Comparison of ENCODE assay signal across 21 cellular contexts in genomic region chr16:22633794-22634193, GRCh38.
DNase-seq lines count a peak whose midpoint lies in the region; ATAC-seq and TF ChIP-seq lines count a peak whose summit lies in the region.
"Had no signal": no experiment of that assay in that cellular context is flagged by ENCODE, and none has a peak within 500 bp of the region (broad histone marks: within the 10 kb centered on the region; RNA-seq: fewer than 3 reads in every experiment).

No MANE protein-coding gene starts in this region.

- TF ChIP-seq CTCF in WTC11 (IDR thresholded peaks at IDR 0.05): no peak

- H3K36me3 Mint-ChIP-seq in activated CD8-positive, alpha-beta memory T cell treated with anti-CD3 and anti-CD28 coated beads, Interleukin-2, amount 10 ng/mL, durations not matched to agents 7 days and 5 days: no peaks in the 10 kb centered on the region
- H3K36me3 Mint-ChIP-seq in WTC11: no peaks in the 10 kb centered on the region

- CTCF ChIA-PET in activated CD8-positive, alpha-beta memory T cell treated with anti-CD3 and anti-CD28 coated beads, Interleukin-2, amount 10 ng/mL, durations not matched to agents 7 days and 5 days (lab: Charles Lee): no interaction called here
- CTCF ChIA-PET in WTC11 (lab: Charles Lee): no interaction called here

- H3K27me3 ChIP-seq in iPS DF 6.9 (ENCODE audit: control insufficient read depth, insufficient read depth, low read length): no peaks in the 10 kb centered on the region
- H3K27me3 ChIP-seq: BLaER1 treated with 17β-estradiol and CSF1 and Interleukin-3, amounts not matched to agents 10 nM and 100 nM had no signal

- WGBS in iPS DF 6.9 (ENCODE audit: insufficient coverage, insufficient read length): no CpG with 5 or more reads among the region's 3 CpGs

- peaks cover 24% of the 10 kb centered on the region for H3K27me3 Mint-ChIP-seq in activated CD8-positive, alpha-beta memory T cell treated with anti-CD3 and anti-CD28 coated beads, Interleukin-2, amount 10 ng/mL, durations not matched to agents 7 days and 5 days
- H3K27me3 Mint-ChIP-seq in WTC11 (ENCODE audit: low read depth): no peaks in the 10 kb centered on the region

- no peaks in the 10 kb centered on the region for H3K9me3 ChIP-seq in iPS DF 6.9 (ENCODE audit: control insufficient read depth, insufficient read depth, low read length)
- H3K9me3 ChIP-seq: SK-N-SH had no signal

- no peaks in the 10 kb centered on the region for H3K4me1 Mint-ChIP-seq in activated CD8-positive, alpha-beta memory T cell treated with anti-CD3 and anti-CD28 coated beads, Interleukin-2, amount 10 ng/mL, durations not matched to agents 7 days and 5 days
- peaks cover 33% of the 10 kb centered on the region for H3K4me1 Mint-ChIP-seq in WTC11

- H3K27ac ChIP-seq in iPS DF 6.9 (ENCODE audit: low read length): peak overlapping the region; percentile 87
- H3K27ac ChIP-seq: BLaER1 treated with 17β-estradiol and CSF1 and Interleukin-3, amounts not matched to agents 10 nM and 100 nM; GM23248; HL-60 had no signal

- H3K4me1 ChIP-seq in iPS DF 6.9 (ENCODE audit: control insufficient read depth, insufficient read depth, low read length): peaks cover 8% of the 10 kb centered on the region

- POLR2A ChIA-PET in WTC11 (lab: Charles Lee): no interaction called here

- DNase-seq in activated CD8-positive, alpha-beta memory T cell treated with anti-CD3 and anti-CD28 coated beads, Interleukin-2, amount 10 ng/mL, durations not matched to agents 7 days and 5 days: peak; percentile 38
- no peak for DNase-seq in activated CD8-positive, alpha-beta memory T cell treated with anti-CD3 and anti-CD28 coated beads, Interleukin-2, amount 50 U/mL, for 48 hours
- no peak for DNase-seq in WTC11 (ENCODE audit: low spot score)
- no peak for DNase-seq in iPS DF 6.9 (ENCODE audit: low read depth, low spot score)
- DNase-seq in NCI-H748 treated with DMSO at 0.1 percent for 48 hours (lab: John Stamatoyannopoulos, UW): no peak
- no peak for DNase-seq in NCI-H510A treated with DMSO at 0.1 percent for 48 hours (lab: John Stamatoyannopoulos, UW)
- DNase-seq in germinal center (ENCODE audit: low spot score): no peak
- DNase-seq: CD4-positive, alpha-beta T cell; GM23248; HCEC 1CT; KBM-7; NCI-H1105 treated with DMSO at 0.1 percent for 48 hours; NCI-H146; NCI-H1930; NCI-H2107; NCI-H446; PC-3; SK-N-SH; SW 1271 had no signal

- H3K36me3 ChIP-seq in iPS DF 6.9 (ENCODE audit: control insufficient read depth, insufficient read depth, low read length): no peaks in the 10 kb centered on the region
- H3K36me3 ChIP-seq: BLaER1 treated with 17β-estradiol and CSF1 and Interleukin-3, amounts not matched to agents 10 nM and 100 nM had no signal

- H3K27ac Mint-ChIP-seq in activated CD8-positive, alpha-beta memory T cell treated with anti-CD3 and anti-CD28 coated beads, Interleukin-2, amount 10 ng/mL, durations not matched to agents 7 days and 5 days: no peak overlapping the region
- peak overlapping the region; percentile 86 for H3K27ac Mint-ChIP-seq in WTC11
- H3K27ac Mint-ChIP-seq: CD4-positive, alpha-beta T cell had no signal

- no peak overlapping the region for H3K4me3 ChIP-seq in iPS DF 6.9 (ENCODE audit: low read length)
- H3K4me3 ChIP-seq: BLaER1 treated with 17β-estradiol and CSF1 and Interleukin-3, amounts not matched to agents 10 nM and 100 nM; GM23248 had no signal

- no peak for ATAC-seq in activated CD8-positive, alpha-beta memory T cell treated with anti-CD3 and anti-CD28 coated beads, Interleukin-2, amount 10 ng/mL, durations not matched to agents 7 days and 5 days
- no peak for ATAC-seq in WTC11
- ATAC-seq: PC-3 had no signal

- no peaks in the 10 kb centered on the region for H3K9me3 Mint-ChIP-seq in activated CD8-positive, alpha-beta memory T cell treated with anti-CD3 and anti-CD28 coated beads, Interleukin-2, amount 10 ng/mL, durations not matched to agents 7 days and 5 days (ENCODE audit: low read depth)
- H3K9me3 Mint-ChIP-seq in WTC11: 0 out of 2 replicates have a peak, but pooled peaks cover 1% of the 10 kb centered on the region
- H3K9me3 Mint-ChIP-seq: CD4-positive, alpha-beta T cell had no signal

- H3K4me3 Mint-ChIP-seq in activated CD8-positive, alpha-beta memory T cell treated with anti-CD3 and anti-CD28 coated beads, Interleukin-2, amount 10 ng/mL, durations not matched to agents 7 days and 5 days: no peak overlapping the region
- H3K4me3 Mint-ChIP-seq in WTC11: no peak overlapping the region
- H3K4me3 Mint-ChIP-seq: CD4-positive, alpha-beta T cell had no signal

TF ChIP-seq in WTC11, 78 proteins besides CTCF, POLR2A, EP300 and RAD21 (continues in another document):
- TF ChIP-seq PRDM15 (CRISPR knock-in tag; IDR thresholded peaks at IDR 0.05): no peak
- no peak for TF ChIP-seq AR (CRISPR knock-in tag; IDR thresholded peaks at IDR 0.05)
- TF ChIP-seq GTF2I (CRISPR knock-in tag; conservative IDR thresholded peaks at IDR 0.05): no peak
- TF ChIP-seq MXD4 (CRISPR knock-in tag; IDR thresholded peaks at IDR 0.05; ENCODE audit: borderline replicate concordance): no peak
- TF ChIP-seq ZNF416 (CRISPR knock-in tag; IDR thresholded peaks at IDR 0.05): no peak
- no peak for TF ChIP-seq OVOL2 (CRISPR knock-in tag; IDR thresholded peaks at IDR 0.05; ENCODE audit: borderline replicate concordance)
- TF ChIP-seq, protein P1, sequence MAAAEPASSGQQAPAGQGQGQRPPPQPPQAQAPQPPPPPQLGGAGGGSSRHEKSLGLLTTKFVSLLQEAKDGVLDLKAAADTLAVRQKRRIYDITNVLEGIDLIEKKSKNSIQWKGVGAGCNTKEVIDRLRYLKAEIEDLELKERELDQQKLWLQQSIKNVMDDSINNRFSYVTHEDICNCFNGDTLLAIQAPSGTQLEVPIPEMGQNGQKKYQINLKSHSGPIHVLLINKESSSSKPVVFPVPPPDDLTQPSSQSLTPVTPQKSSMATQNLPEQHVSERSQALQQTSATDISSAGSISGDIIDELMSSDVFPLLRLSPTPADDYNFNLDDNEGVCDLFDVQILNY (CRISPR knock-in tag; IDR thresholded peaks at IDR 0.05): no peak
